ENCODE assay signal across 1 cellular context in the genomic region with DNA sequence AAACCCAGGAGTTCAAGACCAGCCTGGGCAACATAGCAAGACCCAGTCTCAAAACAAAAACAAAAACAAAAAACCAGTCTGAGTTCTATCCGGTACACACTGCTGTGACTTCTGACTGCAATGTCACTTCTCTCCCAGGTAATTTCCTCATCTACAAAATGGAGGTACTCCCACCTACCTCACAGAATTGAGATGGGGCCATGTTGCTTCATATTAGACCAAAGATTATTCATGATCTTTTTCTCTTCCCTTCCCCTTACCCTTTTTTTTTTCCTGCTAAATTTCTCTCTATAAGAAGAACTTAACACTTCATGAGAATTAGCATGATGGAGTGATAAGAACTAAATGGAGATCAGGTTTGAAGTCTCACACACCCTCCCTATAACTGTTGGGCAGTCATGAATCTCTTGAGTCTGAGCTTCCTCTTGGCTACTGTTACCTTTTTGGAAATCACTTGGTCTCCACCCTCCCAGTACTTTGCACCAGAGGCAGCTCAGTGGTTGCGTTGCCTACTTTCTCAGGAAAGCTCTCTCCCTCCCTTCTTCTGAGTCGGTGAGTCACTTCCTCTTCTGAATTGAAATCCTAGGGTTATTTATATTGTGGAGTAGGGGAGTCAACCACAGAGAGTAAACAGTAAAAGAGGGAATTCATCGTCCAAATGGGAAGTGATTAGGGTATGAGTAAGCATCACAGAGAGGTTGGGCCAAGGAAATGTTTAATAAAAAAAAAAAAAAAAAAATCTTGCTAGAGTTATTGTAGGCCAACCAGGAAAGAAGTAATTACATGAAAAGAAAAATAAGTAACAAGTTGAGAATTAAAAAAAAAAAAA.
TF ChIP-seq lines count a peak whose summit lies in the region.

No MANE protein-coding gene starts in this region.

TF ChIP-seq in PFSK-1, 5 proteins besides CTCF, POLR2A, EP300 and RAD21 (continued from another document):
- TF ChIP-seq, protein P1, sequence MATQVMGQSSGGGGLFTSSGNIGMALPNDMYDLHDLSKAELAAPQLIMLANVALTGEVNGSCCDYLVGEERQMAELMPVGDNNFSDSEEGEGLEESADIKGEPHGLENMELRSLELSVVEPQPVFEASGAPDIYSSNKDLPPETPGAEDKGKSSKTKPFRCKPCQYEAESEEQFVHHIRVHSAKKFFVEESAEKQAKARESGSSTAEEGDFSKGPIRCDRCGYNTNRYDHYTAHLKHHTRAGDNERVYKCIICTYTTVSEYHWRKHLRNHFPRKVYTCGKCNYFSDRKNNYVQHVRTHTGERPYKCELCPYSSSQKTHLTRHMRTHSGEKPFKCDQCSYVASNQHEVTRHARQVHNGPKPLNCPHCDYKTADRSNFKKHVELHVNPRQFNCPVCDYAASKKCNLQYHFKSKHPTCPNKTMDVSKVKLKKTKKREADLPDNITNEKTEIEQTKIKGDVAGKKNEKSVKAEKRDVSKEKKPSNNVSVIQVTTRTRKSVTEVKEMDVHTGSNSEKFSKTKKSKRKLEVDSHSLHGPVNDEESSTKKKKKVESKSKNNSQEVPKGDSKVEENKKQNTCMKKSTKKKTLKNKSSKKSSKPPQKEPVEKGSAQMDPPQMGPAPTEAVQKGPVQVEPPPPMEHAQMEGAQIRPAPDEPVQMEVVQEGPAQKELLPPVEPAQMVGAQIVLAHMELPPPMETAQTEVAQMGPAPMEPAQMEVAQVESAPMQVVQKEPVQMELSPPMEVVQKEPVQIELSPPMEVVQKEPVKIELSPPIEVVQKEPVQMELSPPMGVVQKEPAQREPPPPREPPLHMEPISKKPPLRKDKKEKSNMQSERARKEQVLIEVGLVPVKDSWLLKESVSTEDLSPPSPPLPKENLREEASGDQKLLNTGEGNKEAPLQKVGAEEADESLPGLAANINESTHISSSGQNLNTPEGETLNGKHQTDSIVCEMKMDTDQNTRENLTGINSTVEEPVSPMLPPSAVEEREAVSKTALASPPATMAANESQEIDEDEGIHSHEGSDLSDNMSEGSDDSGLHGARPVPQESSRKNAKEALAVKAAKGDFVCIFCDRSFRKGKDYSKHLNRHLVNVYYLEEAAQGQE (IDR thresholded peaks at IDR 0.05; ENCODE audit: insufficient read depth in 1 of 2, low read depth in 2 of 2, low read length in 2 of 2): peak in 1 of 2 experiments; percentile 72; a peak in 2 of 4 replicates
- TF ChIP-seq SIN3A (IDR thresholded peaks at IDR 0.05; ENCODE audit: borderline replicate concordance, insufficient read depth, low read length) (peak; percentile 72; the same call in 1 of the 2 replicates), FOXP2 (optimal IDR thresholded peaks at IDR 0.05; ENCODE audit: borderline replicate concordance, extremely low read depth, extremely low read length, insufficient read depth) (peak; percentile 40), TAF1 (IDR thresholded peaks at IDR 0.05; ENCODE audit: borderline replicate concordance, insufficient read depth, low read length) (no peak)
